1 cellular context compared by ENCODE assay signal in genomic region chr19:4985551-4985991, GRCh38.
TF ChIP-seq lines count a peak whose summit lies in the region.

No MANE protein-coding gene starts in this region.

TF ChIP-seq in H1, 55 proteins besides CTCF, POLR2A, EP300 and RAD21:
- no peak for TF ChIP-seq SUZ12 (IDR thresholded peaks at IDR 0.05; ENCODE audit: low read length)
- TF ChIP-seq CREB1 (IDR thresholded peaks at IDR 0.05): no peak
- TF ChIP-seq JUND (IDR thresholded peaks at IDR 0.05; ENCODE audit: low read length): no peak
- no peak for TF ChIP-seq HDAC2 (IDR thresholded peaks at IDR 0.05; ENCODE audit: borderline replicate concordance in 1 of 2, low read depth in 2 of 2, low read length in 2 of 2)
- TF ChIP-seq SIRT6 (IDR thresholded peaks at IDR 0.05; ENCODE audit: low read length): no peak
- no peak for TF ChIP-seq E2F6 (IDR thresholded peaks at IDR 0.05)
- TF ChIP-seq TBP (IDR thresholded peaks at IDR 0.05; ENCODE audit: low read depth, low read length): no peak
- no peak for TF ChIP-seq BRCA1 (IDR thresholded peaks at IDR 0.05; ENCODE audit: low read depth, low read length)
- TF ChIP-seq ATF2 (IDR thresholded peaks at IDR 0.05; ENCODE audit: low read length): no peak
